In the genomic region with DNA sequence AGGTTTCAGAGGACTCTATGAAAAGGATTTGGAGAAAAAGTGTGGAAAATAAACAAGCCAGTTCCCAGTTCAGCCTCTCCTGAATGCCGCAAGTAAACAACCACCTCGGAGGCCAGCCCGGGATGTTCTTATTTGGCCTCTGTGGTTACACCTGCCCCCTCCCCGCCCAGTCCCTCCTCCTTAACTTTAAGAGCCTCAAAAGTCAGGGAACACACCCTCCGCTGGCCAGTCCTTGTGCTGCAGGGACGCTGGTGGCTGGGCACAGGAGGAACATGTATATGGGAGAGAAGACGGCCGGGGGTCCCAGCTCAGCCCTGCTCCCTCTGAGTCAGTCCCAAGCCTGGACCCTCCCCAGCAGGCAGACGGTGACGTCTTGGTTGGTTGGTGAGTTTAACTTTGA, we compare ENCODE assay signal across 1 cellular context.
A peak's percentile ranks its signal among the peaks of the same experiment; 100 is the strongest.
TF ChIP-seq lines count a peak whose summit lies in the region.

No MANE protein-coding gene starts in this region.

TF ChIP-seq in H1, 55 proteins besides CTCF, POLR2A, EP300 and RAD21:
- TF ChIP-seq JUN (IDR thresholded peaks at IDR 0.05; ENCODE audit: low read depth, low read length): no peak
- TF ChIP-seq CHD1 (IDR thresholded peaks at IDR 0.05; ENCODE audit: low read depth, low read length): no peak
- TF ChIP-seq, protein P1, sequence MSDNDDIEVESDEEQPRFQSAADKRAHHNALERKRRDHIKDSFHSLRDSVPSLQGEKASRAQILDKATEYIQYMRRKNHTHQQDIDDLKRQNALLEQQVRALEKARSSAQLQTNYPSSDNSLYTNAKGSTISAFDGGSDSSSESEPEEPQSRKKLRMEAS (IDR thresholded peaks at IDR 0.05): 0 out of 2 replicates have a peak, but pooled peaks have one; percentile 14
- TF ChIP-seq CTBP2 (IDR thresholded peaks at IDR 0.05; ENCODE audit: borderline replicate concordance, insufficient read depth, insufficient read length, low read length): no peak
- TF ChIP-seq SAP30 (IDR thresholded peaks at IDR 0.05; ENCODE audit: insufficient read depth, insufficient replicate concordance, low read length): no peak
- TF ChIP-seq TAF1 (IDR thresholded peaks at IDR 0.05; ENCODE audit: low read depth, low read length): peak; percentile 34; the same call in 1 of the 2 replicates
TF ChIP-seq in H1: peak in this region for 2.
